ENCODE assay signal across 1 cellular context in the genomic region with DNA sequence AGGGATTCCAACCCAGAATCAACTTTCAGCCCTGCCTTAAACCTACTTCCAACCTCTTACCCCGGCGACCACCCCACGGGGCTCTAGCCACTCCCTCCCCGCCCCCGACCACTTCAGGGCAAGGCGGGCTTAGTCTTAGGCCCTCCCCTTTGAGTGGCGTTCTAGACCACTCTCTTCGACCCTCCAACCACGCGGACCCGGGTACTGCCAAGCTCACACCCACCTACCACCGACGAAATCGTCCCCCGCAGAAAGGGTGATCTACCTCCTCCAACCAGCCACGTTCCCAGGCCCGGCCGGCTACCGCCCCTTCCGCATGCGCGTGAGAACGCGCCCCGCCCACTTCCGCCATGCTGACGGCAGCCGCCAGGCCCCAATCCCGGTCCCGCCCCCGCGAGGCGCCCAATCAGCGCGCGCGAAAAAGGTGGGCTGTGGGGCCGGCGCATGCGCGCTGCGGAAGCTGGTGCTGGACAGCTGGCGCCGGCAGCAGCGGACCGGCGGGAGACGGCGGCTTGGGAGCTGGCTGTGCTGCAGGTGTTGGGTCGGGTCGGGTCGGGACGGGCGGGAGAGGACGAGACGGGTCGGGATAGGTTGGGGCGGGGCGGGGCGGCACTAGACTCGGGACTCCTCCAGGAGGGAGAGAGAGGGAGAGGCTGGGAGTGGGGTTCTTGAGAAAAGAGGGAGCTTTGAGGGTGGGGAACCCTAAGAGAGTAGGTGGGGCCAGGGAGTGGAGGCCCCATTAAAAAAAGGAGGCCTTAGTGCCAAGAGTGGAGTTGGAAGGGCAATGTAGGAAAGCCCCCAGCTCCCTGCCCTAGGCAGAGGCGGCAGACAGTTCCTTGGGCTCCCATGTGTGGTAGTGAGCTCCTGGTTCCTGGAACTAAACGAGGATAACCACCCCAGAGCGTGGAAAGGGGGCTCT.
TF ChIP-seq lines count a peak whose summit lies in the region.

A gene with protein sequence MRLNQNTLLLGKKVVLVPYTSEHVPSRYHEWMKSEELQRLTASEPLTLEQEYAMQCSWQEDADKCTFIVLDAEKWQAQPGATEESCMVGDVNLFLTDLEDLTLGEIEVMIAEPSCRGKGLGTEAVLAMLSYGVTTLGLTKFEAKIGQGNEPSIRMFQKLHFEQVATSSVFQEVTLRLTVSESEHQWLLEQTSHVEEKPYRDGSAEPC (minus strand): TSS at position 302 of the 919 bp plus-strand sequence. CDS start 647 bp downstream, outside the sequence.

TF ChIP-seq in K562, 482 proteins besides CTCF, POLR2A, EP300 and RAD21 (continued from another document and continues in another):
- TF ChIP-seq, protein P1, sequence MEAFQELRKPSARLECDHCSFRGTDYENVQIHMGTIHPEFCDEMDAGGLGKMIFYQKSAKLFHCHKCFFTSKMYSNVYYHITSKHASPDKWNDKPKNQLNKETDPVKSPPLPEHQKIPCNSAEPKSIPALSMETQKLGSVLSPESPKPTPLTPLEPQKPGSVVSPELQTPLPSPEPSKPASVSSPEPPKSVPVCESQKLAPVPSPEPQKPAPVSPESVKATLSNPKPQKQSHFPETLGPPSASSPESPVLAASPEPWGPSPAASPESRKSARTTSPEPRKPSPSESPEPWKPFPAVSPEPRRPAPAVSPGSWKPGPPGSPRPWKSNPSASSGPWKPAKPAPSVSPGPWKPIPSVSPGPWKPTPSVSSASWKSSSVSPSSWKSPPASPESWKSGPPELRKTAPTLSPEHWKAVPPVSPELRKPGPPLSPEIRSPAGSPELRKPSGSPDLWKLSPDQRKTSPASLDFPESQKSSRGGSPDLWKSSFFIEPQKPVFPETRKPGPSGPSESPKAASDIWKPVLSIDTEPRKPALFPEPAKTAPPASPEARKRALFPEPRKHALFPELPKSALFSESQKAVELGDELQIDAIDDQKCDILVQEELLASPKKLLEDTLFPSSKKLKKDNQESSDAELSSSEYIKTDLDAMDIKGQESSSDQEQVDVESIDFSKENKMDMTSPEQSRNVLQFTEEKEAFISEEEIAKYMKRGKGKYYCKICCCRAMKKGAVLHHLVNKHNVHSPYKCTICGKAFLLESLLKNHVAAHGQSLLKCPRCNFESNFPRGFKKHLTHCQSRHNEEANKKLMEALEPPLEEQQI (IDR thresholded peaks at IDR 0.05) = no peak
- TF ChIP-seq ZNF764 (CRISPR knock-in tag; IDR thresholded peaks at IDR 0.05; ENCODE audit: low read depth) = no peak
- TF ChIP-seq, protein P2, sequence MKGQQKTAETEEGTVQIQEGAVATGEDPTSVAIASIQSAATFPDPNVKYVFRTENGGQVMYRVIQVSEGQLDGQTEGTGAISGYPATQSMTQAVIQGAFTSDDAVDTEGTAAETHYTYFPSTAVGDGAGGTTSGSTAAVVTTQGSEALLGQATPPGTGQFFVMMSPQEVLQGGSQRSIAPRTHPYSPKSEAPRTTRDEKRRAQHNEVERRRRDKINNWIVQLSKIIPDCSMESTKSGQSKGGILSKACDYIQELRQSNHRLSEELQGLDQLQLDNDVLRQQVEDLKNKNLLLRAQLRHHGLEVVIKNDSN (CRISPR knock-in tag; IDR thresholded peaks at IDR 0.05) = no peak; the same call in 1 of the 2 replicates
- TF ChIP-seq ZNF23 (CRISPR knock-in tag; IDR thresholded peaks at IDR 0.05) = no peak
- no peak for TF ChIP-seq FOXP1 (CRISPR knock-in tag; IDR thresholded peaks at IDR 0.05)
- TF ChIP-seq COPS2 (conservative IDR thresholded peaks at IDR 0.05) = no peak
- no peak for TF ChIP-seq ZNF121 (CRISPR knock-in tag; conservative IDR thresholded peaks at IDR 0.05)
- TF ChIP-seq PTBP1 (IDR thresholded peaks at IDR 0.05; ENCODE audit: low read depth, low read length) = no peak
- TF ChIP-seq, protein P3, sequence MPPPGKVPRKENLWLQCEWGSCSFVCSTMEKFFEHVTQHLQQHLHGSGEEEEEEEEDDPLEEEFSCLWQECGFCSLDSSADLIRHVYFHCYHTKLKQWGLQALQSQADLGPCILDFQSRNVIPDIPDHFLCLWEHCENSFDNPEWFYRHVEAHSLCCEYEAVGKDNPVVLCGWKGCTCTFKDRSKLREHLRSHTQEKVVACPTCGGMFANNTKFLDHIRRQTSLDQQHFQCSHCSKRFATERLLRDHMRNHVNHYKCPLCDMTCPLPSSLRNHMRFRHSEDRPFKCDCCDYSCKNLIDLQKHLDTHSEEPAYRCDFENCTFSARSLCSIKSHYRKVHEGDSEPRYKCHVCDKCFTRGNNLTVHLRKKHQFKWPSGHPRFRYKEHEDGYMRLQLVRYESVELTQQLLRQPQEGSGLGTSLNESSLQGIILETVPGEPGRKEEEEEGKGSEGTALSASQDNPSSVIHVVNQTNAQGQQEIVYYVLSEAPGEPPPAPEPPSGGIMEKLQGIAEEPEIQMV (tag; conservative IDR thresholded peaks at IDR 0.05; ENCODE audit: low read depth) = peak; percentile 72; the same call in 1 of the 2 replicates
- peak; percentile 26 for TF ChIP-seq RBBP5 (IDR thresholded peaks at IDR 0.05; ENCODE audit: borderline replicate concordance, insufficient read depth, low read length, poor library complexity, severe bottlenecking)
- TF ChIP-seq, protein P4, sequence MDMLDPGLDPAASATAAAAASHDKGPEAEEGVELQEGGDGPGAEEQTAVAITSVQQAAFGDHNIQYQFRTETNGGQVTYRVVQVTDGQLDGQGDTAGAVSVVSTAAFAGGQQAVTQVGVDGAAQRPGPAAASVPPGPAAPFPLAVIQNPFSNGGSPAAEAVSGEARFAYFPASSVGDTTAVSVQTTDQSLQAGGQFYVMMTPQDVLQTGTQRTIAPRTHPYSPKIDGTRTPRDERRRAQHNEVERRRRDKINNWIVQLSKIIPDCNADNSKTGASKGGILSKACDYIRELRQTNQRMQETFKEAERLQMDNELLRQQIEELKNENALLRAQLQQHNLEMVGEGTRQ (CRISPR knock-in tag; IDR thresholded peaks at IDR 0.05) = no peak
- TF ChIP-seq ZNF77 (CRISPR knock-in tag; IDR thresholded peaks at IDR 0.05) = no peak
- TF ChIP-seq, protein P5, sequence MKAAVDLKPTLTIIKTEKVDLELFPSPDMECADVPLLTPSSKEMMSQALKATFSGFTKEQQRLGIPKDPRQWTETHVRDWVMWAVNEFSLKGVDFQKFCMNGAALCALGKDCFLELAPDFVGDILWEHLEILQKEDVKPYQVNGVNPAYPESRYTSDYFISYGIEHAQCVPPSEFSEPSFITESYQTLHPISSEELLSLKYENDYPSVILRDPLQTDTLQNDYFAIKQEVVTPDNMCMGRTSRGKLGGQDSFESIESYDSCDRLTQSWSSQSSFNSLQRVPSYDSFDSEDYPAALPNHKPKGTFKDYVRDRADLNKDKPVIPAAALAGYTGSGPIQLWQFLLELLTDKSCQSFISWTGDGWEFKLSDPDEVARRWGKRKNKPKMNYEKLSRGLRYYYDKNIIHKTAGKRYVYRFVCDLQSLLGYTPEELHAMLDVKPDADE (conservative IDR thresholded peaks at IDR 0.05; ENCODE audit: control insufficient read depth, low read depth, low read length) = peak; percentile 77
- no peak for TF ChIP-seq LEF1 (IDR thresholded peaks at IDR 0.05)
- TF ChIP-seq, protein P6, sequence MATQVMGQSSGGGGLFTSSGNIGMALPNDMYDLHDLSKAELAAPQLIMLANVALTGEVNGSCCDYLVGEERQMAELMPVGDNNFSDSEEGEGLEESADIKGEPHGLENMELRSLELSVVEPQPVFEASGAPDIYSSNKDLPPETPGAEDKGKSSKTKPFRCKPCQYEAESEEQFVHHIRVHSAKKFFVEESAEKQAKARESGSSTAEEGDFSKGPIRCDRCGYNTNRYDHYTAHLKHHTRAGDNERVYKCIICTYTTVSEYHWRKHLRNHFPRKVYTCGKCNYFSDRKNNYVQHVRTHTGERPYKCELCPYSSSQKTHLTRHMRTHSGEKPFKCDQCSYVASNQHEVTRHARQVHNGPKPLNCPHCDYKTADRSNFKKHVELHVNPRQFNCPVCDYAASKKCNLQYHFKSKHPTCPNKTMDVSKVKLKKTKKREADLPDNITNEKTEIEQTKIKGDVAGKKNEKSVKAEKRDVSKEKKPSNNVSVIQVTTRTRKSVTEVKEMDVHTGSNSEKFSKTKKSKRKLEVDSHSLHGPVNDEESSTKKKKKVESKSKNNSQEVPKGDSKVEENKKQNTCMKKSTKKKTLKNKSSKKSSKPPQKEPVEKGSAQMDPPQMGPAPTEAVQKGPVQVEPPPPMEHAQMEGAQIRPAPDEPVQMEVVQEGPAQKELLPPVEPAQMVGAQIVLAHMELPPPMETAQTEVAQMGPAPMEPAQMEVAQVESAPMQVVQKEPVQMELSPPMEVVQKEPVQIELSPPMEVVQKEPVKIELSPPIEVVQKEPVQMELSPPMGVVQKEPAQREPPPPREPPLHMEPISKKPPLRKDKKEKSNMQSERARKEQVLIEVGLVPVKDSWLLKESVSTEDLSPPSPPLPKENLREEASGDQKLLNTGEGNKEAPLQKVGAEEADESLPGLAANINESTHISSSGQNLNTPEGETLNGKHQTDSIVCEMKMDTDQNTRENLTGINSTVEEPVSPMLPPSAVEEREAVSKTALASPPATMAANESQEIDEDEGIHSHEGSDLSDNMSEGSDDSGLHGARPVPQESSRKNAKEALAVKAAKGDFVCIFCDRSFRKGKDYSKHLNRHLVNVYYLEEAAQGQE (CRISPR knock-in tag; IDR thresholded peaks at IDR 0.05; ENCODE audit: low read depth) = 0 out of 2 replicates have a peak, but pooled peaks have one; percentile 81
- 0 out of 2 replicates have a peak, but pooled peaks have one; percentile 17 for TF ChIP-seq TOE1 (IDR thresholded peaks at IDR 0.05; ENCODE audit: borderline replicate concordance)
- no peak for TF ChIP-seq TOE1 (CRISPR knock-in tag; IDR thresholded peaks at IDR 0.05; ENCODE audit: borderline replicate concordance, low read depth)
- TF ChIP-seq, protein P7, sequence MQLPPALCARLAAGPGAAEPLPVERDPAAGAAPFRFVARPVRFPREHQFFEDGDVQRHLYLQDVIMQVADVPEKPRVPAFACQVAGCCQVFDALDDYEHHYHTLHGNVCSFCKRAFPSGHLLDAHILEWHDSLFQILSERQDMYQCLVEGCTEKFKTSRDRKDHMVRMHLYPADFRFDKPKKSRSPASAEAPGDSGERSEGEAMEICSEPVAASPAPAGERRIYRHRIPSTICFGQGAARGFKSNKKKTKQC (CRISPR knock-in tag; IDR thresholded peaks at IDR 0.05) = no peak; the same call in none of the 2 replicates
- TF ChIP-seq, protein P8, sequence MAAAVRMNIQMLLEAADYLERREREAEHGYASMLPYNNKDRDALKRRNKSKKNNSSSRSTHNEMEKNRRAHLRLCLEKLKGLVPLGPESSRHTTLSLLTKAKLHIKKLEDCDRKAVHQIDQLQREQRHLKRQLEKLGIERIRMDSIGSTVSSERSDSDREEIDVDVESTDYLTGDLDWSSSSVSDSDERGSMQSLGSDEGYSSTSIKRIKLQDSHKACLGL (CRISPR knock-in tag; IDR thresholded peaks at IDR 0.05; ENCODE audit: borderline replicate concordance, poor library complexity, severe bottlenecking) = no peak
- no peak for TF ChIP-seq KDM2B (CRISPR knock-in tag; IDR thresholded peaks at IDR 0.05)
- no peak for TF ChIP-seq SRSF3 (IDR thresholded peaks at IDR 0.05; ENCODE audit: insufficient read depth, low read length)
- TF ChIP-seq ZNF324 (CRISPR knock-in tag; IDR thresholded peaks at IDR 0.05) = no peak
- TF ChIP-seq CXXC5 (CRISPR knock-in tag; IDR thresholded peaks at IDR 0.05) = peak; percentile 91
- TF ChIP-seq ZNF75A (CRISPR knock-in tag; IDR thresholded peaks at IDR 0.05) = no peak
- peak; percentile 82; the same call in 1 of the 2 replicates for TF ChIP-seq SIN3B (IDR thresholded peaks at IDR 0.05; ENCODE audit: low read depth)
- TF ChIP-seq NR2F6 (CRISPR knock-in tag; IDR thresholded peaks at IDR 0.05) = no peak
- no peak for TF ChIP-seq CBFB (CRISPR knock-in tag; IDR thresholded peaks at IDR 0.05)
- TF ChIP-seq ZBTB17 (CRISPR knock-in tag; IDR thresholded peaks at IDR 0.05) = no peak
- TF ChIP-seq MAFF (IDR thresholded peaks at IDR 0.05; ENCODE audit: low read length) = no peak
- TF ChIP-seq, protein P9, sequence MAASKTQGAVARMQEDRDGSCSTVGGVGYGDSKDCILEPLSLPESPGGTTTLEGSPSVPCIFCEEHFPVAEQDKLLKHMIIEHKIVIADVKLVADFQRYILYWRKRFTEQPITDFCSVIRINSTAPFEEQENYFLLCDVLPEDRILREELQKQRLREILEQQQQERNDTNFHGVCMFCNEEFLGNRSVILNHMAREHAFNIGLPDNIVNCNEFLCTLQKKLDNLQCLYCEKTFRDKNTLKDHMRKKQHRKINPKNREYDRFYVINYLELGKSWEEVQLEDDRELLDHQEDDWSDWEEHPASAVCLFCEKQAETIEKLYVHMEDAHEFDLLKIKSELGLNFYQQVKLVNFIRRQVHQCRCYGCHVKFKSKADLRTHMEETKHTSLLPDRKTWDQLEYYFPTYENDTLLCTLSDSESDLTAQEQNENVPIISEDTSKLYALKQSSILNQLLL (CRISPR knock-in tag; IDR thresholded peaks at IDR 0.05; ENCODE audit: borderline replicate concordance) = no peak
- TF ChIP-seq, protein P10, sequence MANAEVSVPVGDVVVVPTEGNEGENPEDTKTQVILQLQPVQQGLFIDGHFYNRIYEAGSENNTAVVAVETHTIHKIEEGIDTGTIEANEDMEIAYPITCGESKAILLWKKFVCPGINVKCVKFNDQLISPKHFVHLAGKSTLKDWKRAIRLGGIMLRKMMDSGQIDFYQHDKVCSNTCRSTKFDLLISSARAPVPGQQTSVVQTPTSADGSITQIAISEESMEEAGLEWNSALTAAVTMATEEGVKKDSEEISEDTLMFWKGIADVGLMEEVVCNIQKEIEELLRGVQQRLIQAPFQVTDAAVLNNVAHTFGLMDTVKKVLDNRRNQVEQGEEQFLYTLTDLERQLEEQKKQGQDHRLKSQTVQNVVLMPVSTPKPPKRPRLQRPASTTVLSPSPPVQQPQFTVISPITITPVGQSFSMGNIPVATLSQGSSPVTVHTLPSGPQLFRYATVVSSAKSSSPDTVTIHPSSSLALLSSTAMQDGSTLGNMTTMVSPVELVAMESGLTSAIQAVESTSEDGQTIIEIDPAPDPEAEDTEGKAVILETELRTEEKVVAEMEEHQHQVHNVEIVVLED (CRISPR knock-in tag; IDR thresholded peaks at IDR 0.05) = peak; percentile 85
- no peak for TF ChIP-seq ZNF3 (CRISPR knock-in tag; IDR thresholded peaks at IDR 0.05)
- TF ChIP-seq, protein P11, sequence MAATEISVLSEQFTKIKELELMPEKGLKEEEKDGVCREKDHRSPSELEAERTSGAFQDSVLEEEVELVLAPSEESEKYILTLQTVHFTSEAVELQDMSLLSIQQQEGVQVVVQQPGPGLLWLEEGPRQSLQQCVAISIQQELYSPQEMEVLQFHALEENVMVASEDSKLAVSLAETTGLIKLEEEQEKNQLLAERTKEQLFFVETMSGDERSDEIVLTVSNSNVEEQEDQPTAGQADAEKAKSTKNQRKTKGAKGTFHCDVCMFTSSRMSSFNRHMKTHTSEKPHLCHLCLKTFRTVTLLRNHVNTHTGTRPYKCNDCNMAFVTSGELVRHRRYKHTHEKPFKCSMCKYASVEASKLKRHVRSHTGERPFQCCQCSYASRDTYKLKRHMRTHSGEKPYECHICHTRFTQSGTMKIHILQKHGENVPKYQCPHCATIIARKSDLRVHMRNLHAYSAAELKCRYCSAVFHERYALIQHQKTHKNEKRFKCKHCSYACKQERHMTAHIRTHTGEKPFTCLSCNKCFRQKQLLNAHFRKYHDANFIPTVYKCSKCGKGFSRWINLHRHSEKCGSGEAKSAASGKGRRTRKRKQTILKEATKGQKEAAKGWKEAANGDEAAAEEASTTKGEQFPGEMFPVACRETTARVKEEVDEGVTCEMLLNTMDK (IDR thresholded peaks at IDR 0.05; ENCODE audit: borderline replicate concordance, insufficient read depth, low read depth, low read length, poor library complexity, severe bottlenecking) = no peak
- TF ChIP-seq RBM22 (IDR thresholded peaks at IDR 0.05; ENCODE audit: low read depth, low read length, poor library complexity, severe bottlenecking) = no peak
- no peak for TF ChIP-seq U2AF2 (optimal IDR thresholded peaks at IDR 0.05; ENCODE audit: low read depth, low read length)
